Comparison of ENCODE assay signal across 1 cellular context in genomic region chr10:26860026-26860541, GRCh38.
A peak's percentile ranks its signal among the peaks of the same experiment; 100 is the strongest.
TF ChIP-seq lines count a peak whose summit lies in the region.

No MANE protein-coding gene starts in this region.

TF ChIP-seq in K562, 482 proteins besides CTCF, POLR2A, EP300 and RAD21 (continued from another document and continues in another):
- TF ChIP-seq HNRNPK (IDR thresholded peaks at IDR 0.05; ENCODE audit: low read depth, low read length, poor library complexity, severe bottlenecking) = peak; percentile 54
- TF ChIP-seq ESRRA (IDR thresholded peaks at IDR 0.05; ENCODE audit: borderline replicate concordance, low read depth) = no peak
- no peak for TF ChIP-seq ZNF551 (CRISPR knock-in tag; IDR thresholded peaks at IDR 0.05)
- TF ChIP-seq KDM2B (CRISPR knock-in tag; IDR thresholded peaks at IDR 0.05) = no peak
- no peak for TF ChIP-seq MBD2 (IDR thresholded peaks at IDR 0.05; ENCODE audit: borderline replicate concordance, low read depth)
- no peak for TF ChIP-seq ZNF639 (CRISPR knock-in tag; conservative IDR thresholded peaks at IDR 0.05 in 1 of 2, IDR thresholded peaks at IDR 0.05 in 1 of 2)
- TF ChIP-seq PHF8 (IDR thresholded peaks at IDR 0.05; ENCODE audit: borderline replicate concordance, low read length) = peak; percentile 39; the same call in 1 of the 2 replicates
- TF ChIP-seq MED1 (CRISPR knock-in tag; IDR thresholded peaks at IDR 0.05; ENCODE audit: borderline replicate concordance) = no peak
- TF ChIP-seq CBX3 (IDR thresholded peaks at IDR 0.05; ENCODE audit: borderline replicate concordance in 1 of 2, low read length in 2 of 2) = no peak
- no peak for TF ChIP-seq HIVEP1 (CRISPR knock-in tag; IDR thresholded peaks at IDR 0.05)
- TF ChIP-seq XRCC3 (IDR thresholded peaks at IDR 0.05) = no peak
- no peak for TF ChIP-seq PTRF (tag; IDR thresholded peaks at IDR 0.05)
- TF ChIP-seq TEAD4 (IDR thresholded peaks at IDR 0.05; ENCODE audit: low read length) = no peak
- TF ChIP-seq TEAD4 (CRISPR knock-in tag; IDR thresholded peaks at IDR 0.05; ENCODE audit: borderline replicate concordance) = no peak
- no peak for TF ChIP-seq E2F3 (CRISPR knock-in tag; IDR thresholded peaks at IDR 0.05)
- TF ChIP-seq RBM15 (IDR thresholded peaks at IDR 0.05; ENCODE audit: insufficient read depth, low read length) = no peak
- TF ChIP-seq ZFX (CRISPR knock-in tag; IDR thresholded peaks at IDR 0.05) = no peak
- TF ChIP-seq ARID1B (IDR thresholded peaks at IDR 0.05) = peak; percentile 12; the same call in 1 of the 2 replicates
- TF ChIP-seq CCAR2 (IDR thresholded peaks at IDR 0.05; ENCODE audit: low read depth, low read length) = no peak
- no peak for TF ChIP-seq TCF7 (IDR thresholded peaks at IDR 0.05; ENCODE audit: borderline replicate concordance)
- no peak for TF ChIP-seq KDM5B (IDR thresholded peaks at IDR 0.05; ENCODE audit: insufficient replicate concordance, low read depth, low read length)
- no peak for TF ChIP-seq NUFIP1 (IDR thresholded peaks at IDR 0.05; ENCODE audit: partially characterized antibody)
- TF ChIP-seq PHB (CRISPR knock-in tag; IDR thresholded peaks at IDR 0.05) = no peak
- TF ChIP-seq ARID3B (CRISPR knock-in tag; IDR thresholded peaks at IDR 0.05; ENCODE audit: borderline replicate concordance) = no peak
- TF ChIP-seq, protein P1, sequence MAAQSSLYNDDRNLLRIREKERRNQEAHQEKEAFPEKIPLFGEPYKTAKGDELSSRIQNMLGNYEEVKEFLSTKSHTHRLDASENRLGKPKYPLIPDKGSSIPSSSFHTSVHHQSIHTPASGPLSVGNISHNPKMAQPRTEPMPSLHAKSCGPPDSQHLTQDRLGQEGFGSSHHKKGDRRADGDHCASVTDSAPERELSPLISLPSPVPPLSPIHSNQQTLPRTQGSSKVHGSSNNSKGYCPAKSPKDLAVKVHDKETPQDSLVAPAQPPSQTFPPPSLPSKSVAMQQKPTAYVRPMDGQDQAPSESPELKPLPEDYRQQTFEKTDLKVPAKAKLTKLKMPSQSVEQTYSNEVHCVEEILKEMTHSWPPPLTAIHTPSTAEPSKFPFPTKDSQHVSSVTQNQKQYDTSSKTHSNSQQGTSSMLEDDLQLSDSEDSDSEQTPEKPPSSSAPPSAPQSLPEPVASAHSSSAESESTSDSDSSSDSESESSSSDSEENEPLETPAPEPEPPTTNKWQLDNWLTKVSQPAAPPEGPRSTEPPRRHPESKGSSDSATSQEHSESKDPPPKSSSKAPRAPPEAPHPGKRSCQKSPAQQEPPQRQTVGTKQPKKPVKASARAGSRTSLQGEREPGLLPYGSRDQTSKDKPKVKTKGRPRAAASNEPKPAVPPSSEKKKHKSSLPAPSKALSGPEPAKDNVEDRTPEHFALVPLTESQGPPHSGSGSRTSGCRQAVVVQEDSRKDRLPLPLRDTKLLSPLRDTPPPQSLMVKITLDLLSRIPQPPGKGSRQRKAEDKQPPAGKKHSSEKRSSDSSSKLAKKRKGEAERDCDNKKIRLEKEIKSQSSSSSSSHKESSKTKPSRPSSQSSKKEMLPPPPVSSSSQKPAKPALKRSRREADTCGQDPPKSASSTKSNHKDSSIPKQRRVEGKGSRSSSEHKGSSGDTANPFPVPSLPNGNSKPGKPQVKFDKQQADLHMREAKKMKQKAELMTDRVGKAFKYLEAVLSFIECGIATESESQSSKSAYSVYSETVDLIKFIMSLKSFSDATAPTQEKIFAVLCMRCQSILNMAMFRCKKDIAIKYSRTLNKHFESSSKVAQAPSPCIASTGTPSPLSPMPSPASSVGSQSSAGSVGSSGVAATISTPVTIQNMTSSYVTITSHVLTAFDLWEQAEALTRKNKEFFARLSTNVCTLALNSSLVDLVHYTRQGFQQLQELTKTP (IDR thresholded peaks at IDR 0.05; ENCODE audit: low read depth in 1 of 2, partially characterized antibody in 2 of 2) = no peak
- TF ChIP-seq, protein P2, sequence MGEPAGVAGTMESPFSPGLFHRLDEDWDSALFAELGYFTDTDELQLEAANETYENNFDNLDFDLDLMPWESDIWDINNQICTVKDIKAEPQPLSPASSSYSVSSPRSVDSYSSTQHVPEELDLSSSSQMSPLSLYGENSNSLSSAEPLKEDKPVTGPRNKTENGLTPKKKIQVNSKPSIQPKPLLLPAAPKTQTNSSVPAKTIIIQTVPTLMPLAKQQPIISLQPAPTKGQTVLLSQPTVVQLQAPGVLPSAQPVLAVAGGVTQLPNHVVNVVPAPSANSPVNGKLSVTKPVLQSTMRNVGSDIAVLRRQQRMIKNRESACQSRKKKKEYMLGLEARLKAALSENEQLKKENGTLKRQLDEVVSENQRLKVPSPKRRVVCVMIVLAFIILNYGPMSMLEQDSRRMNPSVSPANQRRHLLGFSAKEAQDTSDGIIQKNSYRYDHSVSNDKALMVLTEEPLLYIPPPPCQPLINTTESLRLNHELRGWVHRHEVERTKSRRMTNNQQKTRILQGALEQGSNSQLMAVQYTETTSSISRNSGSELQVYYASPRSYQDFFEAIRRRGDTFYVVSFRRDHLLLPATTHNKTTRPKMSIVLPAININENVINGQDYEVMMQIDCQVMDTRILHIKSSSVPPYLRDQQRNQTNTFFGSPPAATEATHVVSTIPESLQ (CRISPR knock-in tag; IDR thresholded peaks at IDR 0.05) = no peak
- no peak for TF ChIP-seq HLTF (IDR thresholded peaks at IDR 0.05)
- no peak for TF ChIP-seq RFX1 (IDR thresholded peaks at IDR 0.05)
- TF ChIP-seq FOXA1 (IDR thresholded peaks at IDR 0.05; ENCODE audit: borderline replicate concordance) = no peak
- TF ChIP-seq MEF2D (tag; conservative IDR thresholded peaks at IDR 0.05; ENCODE audit: low read depth) = no peak
- TF ChIP-seq, protein P3, sequence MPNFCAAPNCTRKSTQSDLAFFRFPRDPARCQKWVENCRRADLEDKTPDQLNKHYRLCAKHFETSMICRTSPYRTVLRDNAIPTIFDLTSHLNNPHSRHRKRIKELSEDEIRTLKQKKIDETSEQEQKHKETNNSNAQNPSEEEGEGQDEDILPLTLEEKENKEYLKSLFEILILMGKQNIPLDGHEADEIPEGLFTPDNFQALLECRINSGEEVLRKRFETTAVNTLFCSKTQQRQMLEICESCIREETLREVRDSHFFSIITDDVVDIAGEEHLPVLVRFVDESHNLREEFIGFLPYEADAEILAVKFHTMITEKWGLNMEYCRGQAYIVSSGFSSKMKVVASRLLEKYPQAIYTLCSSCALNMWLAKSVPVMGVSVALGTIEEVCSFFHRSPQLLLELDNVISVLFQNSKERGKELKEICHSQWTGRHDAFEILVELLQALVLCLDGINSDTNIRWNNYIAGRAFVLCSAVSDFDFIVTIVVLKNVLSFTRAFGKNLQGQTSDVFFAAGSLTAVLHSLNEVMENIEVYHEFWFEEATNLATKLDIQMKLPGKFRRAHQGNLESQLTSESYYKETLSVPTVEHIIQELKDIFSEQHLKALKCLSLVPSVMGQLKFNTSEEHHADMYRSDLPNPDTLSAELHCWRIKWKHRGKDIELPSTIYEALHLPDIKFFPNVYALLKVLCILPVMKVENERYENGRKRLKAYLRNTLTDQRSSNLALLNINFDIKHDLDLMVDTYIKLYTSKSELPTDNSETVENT (CRISPR knock-in tag; IDR thresholded peaks at IDR 0.05) = peak; percentile 23; the same call in 1 of the 2 replicates
- no peak for TF ChIP-seq WHSC1 (IDR thresholded peaks at IDR 0.05; ENCODE audit: low read length)
- no peak for TF ChIP-seq HDAC6 (IDR thresholded peaks at IDR 0.05; ENCODE audit: low read depth, low read length)
- no peak for TF ChIP-seq PATZ1 (CRISPR knock-in tag; IDR thresholded peaks at IDR 0.05; ENCODE audit: borderline replicate concordance)
- no peak for TF ChIP-seq ZBTB12 (CRISPR knock-in tag; IDR thresholded peaks at IDR 0.05)
- no peak for TF ChIP-seq SMAD2 (IDR thresholded peaks at IDR 0.05; ENCODE audit: low read depth, low read length)
- no peak for TF ChIP-seq ZNF699 (CRISPR knock-in tag; IDR thresholded peaks at IDR 0.05; ENCODE audit: insufficient replicate concordance)
- no peak for TF ChIP-seq HSF4 (CRISPR knock-in tag; IDR thresholded peaks at IDR 0.05; ENCODE audit: borderline replicate concordance)
- no peak for TF ChIP-seq MEIS2 (IDR thresholded peaks at IDR 0.05; ENCODE audit: partially characterized antibody)
- no peak for TF ChIP-seq TCF3 (CRISPR knock-in tag; IDR thresholded peaks at IDR 0.05)
- peak in 1 of 2 experiments; percentile 70; a peak in 1 of 4 replicates for TF ChIP-seq UBTF (IDR thresholded peaks at IDR 0.05; ENCODE audit: borderline replicate concordance in 1 of 2, low read depth in 2 of 2, low read length in 2 of 2)
- TF ChIP-seq C11orf30 (IDR thresholded peaks at IDR 0.05; ENCODE audit: low read depth) = peak; percentile 12; the same call in 1 of the 2 replicates
- no peak for TF ChIP-seq STAT6 (CRISPR knock-in tag; IDR thresholded peaks at IDR 0.05)
- no peak for TF ChIP-seq OTX1 (CRISPR knock-in tag; IDR thresholded peaks at IDR 0.05)
